Comparison of ENCODE assay signal across 8 cellular contexts in genomic region chr9:95317119-95317892, GRCh38. TPM values are rescaled to one million over a fixed set of nuclear protein-coding genes. Genes with fewer than 3 reads are reported as not detected.
A peak's percentile ranks its signal among the peaks of the same experiment; 100 is the strongest.
DNase-seq lines count a peak whose midpoint lies in the region; ATAC-seq and TF ChIP-seq lines count a peak whose summit lies in the region.

Gene FANCC (minus strand): TSS chr9:95317709. CDS start chr9:95249291, 68,418 bp downstream.

- H3K36me3 Mint-ChIP-seq in HFFc6 (ENCODE audit: low read depth) (no peaks in the 10 kb centered on the region), osteocyte (ENCODE audit: unreplicated experiment) (no peaks in the 10 kb centered on the region)
- peaks cover 12 to 13% of the 10 kb centered on the region in 2 donors for H3K36me3 Mint-ChIP-seq in activated naive CD4-positive, alpha-beta T cell treated with anti-CD3 and anti-CD28 coated beads, Interleukin-2, amount 50 U/mL, for 72 hours

- H3K9me3 Mint-ChIP-seq in HFFc6 (no peaks in the 10 kb centered on the region), osteocyte (ENCODE audit: unreplicated experiment) (no peaks in the 10 kb centered on the region)
- no peaks in the 10 kb centered on the region for H3K9me3 Mint-ChIP-seq in activated naive CD4-positive, alpha-beta T cell treated with anti-CD3 and anti-CD28 coated beads, Interleukin-2, amount 50 U/mL, for 72 hours

- 0 out of 2 replicates have a peak, but pooled peaks have one; percentile 0 for TF ChIP-seq CTCF in HFFc6 (IDR thresholded peaks at IDR 0.05)
- TF ChIP-seq CTCF in osteocyte (IDR thresholded peaks at IDR 0.05) = no peak
- no peak for TF ChIP-seq CTCF in thoracic aorta (IDR thresholded peaks at IDR 0.05)

- no peaks in the 10 kb centered on the region for H3K27me3 ChIP-seq in thoracic aorta (replicated peaks; ENCODE audit: insufficient read depth)

- H3K4me1 ChIP-seq in thoracic aorta (ENCODE audit: control insufficient read depth in 1 of 2, low read depth in 2 of 2) = peaks cover 0 to 11% of the 10 kb centered on the region in 2 donors

- H3K4me3 ChIP-seq in GM08714 (ENCODE audit: low read length) (peak within 1 kb of the TSS; percentile 97), thoracic aorta (peak within 1 kb of the TSS; percentile 85)

- peak within 1 kb of the TSS; percentile 68 to 80 for H3K27ac ChIP-seq in thoracic aorta

- H3K27me3 Mint-ChIP-seq in HFFc6 (ENCODE audit: insufficient read depth) = peaks cover under 1% of the 10 kb centered on the region; the same call in 1 of the 2 replicates
- H3K27me3 Mint-ChIP-seq in osteocyte (ENCODE audit: unreplicated experiment) = no peaks in the 10 kb centered on the region

- DNase-seq in HFFc6 (peak; percentile 71), NCI-H1048 (lab: John Stamatoyannopoulos, UW) (peak; percentile 69), SKM-1 treated with dmso at 0.1 percent for 144 hours (lab: John Stamatoyannopoulos, UW; ENCODE audit: unreplicated experiment) (peak; percentile 32), head of caudate nucleus (peak; percentile 76 to 97 (median 94)), osteocyte (ENCODE audit: extremely low spot score, unreplicated experiment) (peak; percentile 97), thoracic aorta (ENCODE audit: low spot score) (peak; percentile 59)
- DNase-seq in activated naive CD4-positive, alpha-beta T cell treated with anti-CD3 and anti-CD28 coated beads, Interleukin-2, amount 50 U/mL, for 72 hours (ENCODE audit: low spot score in 2 of 2) = peak; percentile 85 to 86

- H3K36me3 ChIP-seq in thoracic aorta = no peaks in the 10 kb centered on the region

- peak; percentile 89 to 90 for ATAC-seq in activated naive CD4-positive, alpha-beta T cell treated with anti-CD3 and anti-CD28 coated beads, Interleukin-2, amount 50 U/mL, for 72 hours
- ATAC-seq in thoracic aorta (ENCODE audit: insufficient number of reproducible peaks, low FRiP score, low read depth) = peak; percentile 75

- peaks cover 34% of the 10 kb centered on the region for H3K4me1 Mint-ChIP-seq in HFFc6 (ENCODE audit: low read depth)
- H3K4me1 Mint-ChIP-seq in osteocyte (ENCODE audit: unreplicated experiment) = peaks cover 28% of the 10 kb centered on the region

- intact Hi-C loops in head of caudate nucleus (cut with DNase I) = loop anchor here (5.0 to 10.0 kb wide), 2 partner anchors 127 to 195 kb away; no protein-coding TSS in a partner anchor

- no peaks in the 10 kb centered on the region for H3K9me3 ChIP-seq in thoracic aorta

- H3K4me3 Mint-ChIP-seq in HFFc6 = peak within 1 kb of the TSS; percentile 90
- H3K4me3 Mint-ChIP-seq in osteocyte (ENCODE audit: unreplicated experiment) = peak within 1 kb of the TSS; percentile 89

- H3K27ac Mint-ChIP-seq in HFFc6 (peak within 1 kb of the TSS; percentile 90), osteocyte (ENCODE audit: unreplicated experiment) (peak within 1 kb of the TSS; percentile 98)
- peak within 1 kb of the TSS; percentile 94 to 95 for H3K27ac Mint-ChIP-seq in activated naive CD4-positive, alpha-beta T cell treated with anti-CD3 and anti-CD28 coated beads, Interleukin-2, amount 50 U/mL, for 72 hours

RNA-seq across cellular contexts. Expression of gene FANCC, which starts in this region (rescaled TPM):
- 1 to 10 TPM; 4.7 to 7.1 (median 5.7) TPM for total RNA-seq in HFFc6 (2021; fragmentation: NEBNext Ultra II Directional; extraction: Animal tissue kit (Norgen Biotek cat#: 25700))
- total RNA-seq in activated naive CD4-positive, alpha-beta T cell treated with anti-CD3 and anti-CD28 coated beads, Interleukin-2, amount 50 U/mL, for 72 hours = 10 to 100 TPM; 15.8 to 18.1 TPM
- 11.6 and 12.3 TPM in 2 replicates for total RNA-seq in osteocyte
- 1 to 10 TPM; 5.7 to 9.6 TPM for total RNA-seq in thoracic aorta

Comparison
In these comparisons a context has a peak if more than half of its experiments do, and no peak if none do; other contexts are left out.
1. Peak in every context shown above with its lines: DNase-seq, ATAC-seq, H3K4me3 ChIP-seq and H3K27ac ChIP-seq.
2. DNase-seq: peak in every context shown above with its lines; median percentile 97 in osteocyte; 94 in head of caudate nucleus; 86 in activated naive CD4-positive, alpha-beta T cell treated with anti-CD3 and anti-CD28 coated beads, Interleukin-2, amount 50 U/mL, for 72 hours; 71 in HFFc6; 69 in NCI-H1048; 59 in thoracic aorta; 32 in SKM-1 treated with dmso at 0.1 percent for 144 hours.